In the genomic region with DNA sequence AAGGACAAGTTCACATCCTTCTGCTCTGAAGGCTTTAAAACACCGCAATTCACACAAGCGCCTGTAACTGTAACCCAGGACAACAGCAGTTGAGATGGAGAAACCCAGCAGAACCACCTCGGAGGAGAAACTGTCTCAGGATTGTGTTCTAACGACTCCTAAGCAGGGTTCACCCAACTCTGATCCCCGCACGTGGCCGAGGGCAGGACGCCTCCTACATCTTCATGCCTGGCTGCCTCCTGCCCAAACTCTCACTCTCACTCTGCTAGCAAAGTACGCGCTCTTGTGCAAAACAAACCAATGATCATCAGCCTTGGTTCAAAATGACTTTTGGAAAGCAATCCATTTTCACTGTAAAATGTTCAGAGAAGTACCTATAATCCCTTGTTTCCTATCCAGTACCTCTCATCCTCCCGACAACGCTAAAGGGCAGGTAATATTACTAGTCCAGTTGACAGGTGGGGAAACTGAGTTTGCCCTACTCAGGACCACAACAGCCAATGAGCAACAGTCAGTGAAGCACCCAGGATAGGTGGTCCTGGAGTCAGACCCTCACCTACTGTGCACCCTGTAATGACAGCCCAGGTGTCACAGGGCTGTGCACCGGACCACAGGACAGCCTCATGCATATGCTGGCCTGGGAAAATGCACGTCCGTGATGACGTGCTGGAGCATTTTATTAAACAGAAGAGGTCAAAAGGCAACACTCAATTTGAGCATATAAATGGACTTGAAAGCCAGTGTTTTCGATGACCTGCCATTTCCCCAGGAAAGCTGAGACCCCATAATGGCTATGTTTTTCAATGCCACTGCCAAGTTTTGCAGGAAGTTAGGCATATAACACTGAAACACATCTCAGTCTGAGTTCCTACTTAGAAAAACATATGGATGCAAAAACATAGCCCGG, we compare ENCODE assay signal across 8 cellular contexts. TPM values are rescaled to one million over a fixed set of nuclear protein-coding genes. Genes with fewer than 3 reads are reported as not detected.
DNase-seq lines count a peak whose midpoint lies in the region; ATAC-seq, FAIRE-seq and TF ChIP-seq lines count a peak whose summit lies in the region.

No MANE protein-coding gene starts in this region.

- H3K4me3 ChIP-seq in neutrophil (ENCODE audit: low read depth in 1 of 2, low read length in 1 of 2) (peak overlapping the region; percentile 19 to 49), mammary epithelial cell (replicated peaks in 1 of 3; ENCODE audit: insufficient read depth in 1 of 3, low read depth in 2 of 3, low read length in 3 of 3) (no peak overlapping the region)

- H3K9me3 ChIP-seq in neutrophil (no peaks in the 10 kb centered on the region), mammary epithelial cell (replicated peaks; ENCODE audit: insufficient read depth, low read length) (no peaks in the 10 kb centered on the region)

- peak overlapping the region; percentile 71 for H3K27ac ChIP-seq in cingulate gyrus (ENCODE audit: low read depth, low read length)
- peak overlapping the region; percentile 93 for H3K27ac ChIP-seq in neutrophil
- no peak overlapping the region for H3K27ac ChIP-seq in mammary epithelial cell (ENCODE audit: insufficient read depth, low read depth, low read length)

- peaks cover 85% of the 10 kb centered on the region for H3K79me2 ChIP-seq in mammary epithelial cell (ENCODE audit: insufficient read depth, low read length)

- no TSS peak for BruUV-seq in mammary epithelial cell (replicated peaks; lab: Mats Ljungman, UMichigan)

- intact Hi-C loops in mammary epithelial cell (cut with micrococcal nuclease), result no loop called here

- no peak; the same call in none of the 2 replicates for TF ChIP-seq POLR2A in GM12892 (IDR thresholded peaks at IDR 0.05; ENCODE audit: low read depth, low read length)

- CTCF ChIA-PET in mammary epithelial cell (lab: Charles Lee; ENCODE audit: low non-redundant PET), result no interaction called here

- ATAC-seq in HG03342 (IDR thresholded peaks at IDR 0.05; ENCODE audit: unreplicated experiment), result peak; percentile 28

- TF ChIP-seq CTCF in neutrophil (IDR thresholded peaks at IDR 0.05), result no peak
- TF ChIP-seq CTCF in mammary epithelial cell (conservative IDR thresholded peaks at IDR 0.05 in 1 of 2, IDR thresholded peaks at IDR 0.05 in 1 of 2; ENCODE audit: extremely low read depth in 1 of 2, insufficient read depth in 1 of 2, low read depth in 1 of 2, low read length in 2 of 2), result no peak

- H3K4me2 ChIP-seq in mammary epithelial cell (ENCODE audit: insufficient read depth, low read depth, low read length), result no peak overlapping the region

- H4K20me1 ChIP-seq in mammary epithelial cell (ENCODE audit: insufficient read depth, low read length), result peaks cover 3% of the 10 kb centered on the region

- in situ Hi-C loops in mammary epithelial cell (cut with MboI; ENCODE audit: low sequenced_read_pairs in 2 of 2), result no loop called here

- peak; percentile 91 for FAIRE-seq in GM12892 (lab: Jason Lieb, UNC)

- H3K4me1 ChIP-seq in neutrophil (ENCODE audit: control insufficient read depth in 1 of 2, insufficient read depth in 1 of 2, low read depth in 1 of 2, low read length in 1 of 2) (peaks cover 95 to 97% of the 10 kb centered on the region in 2 experiments), mammary epithelial cell (ENCODE audit: insufficient read depth, low read length) (peaks cover 11% of the 10 kb centered on the region)

- H3K27me3 ChIP-seq in neutrophil (no peaks in the 10 kb centered on the region), mammary epithelial cell (ENCODE audit: insufficient read depth, low read length) (no peaks in the 10 kb centered on the region)

- 91% methylated on average over 18 of the region's 18 CpGs for whole genome bisulfite sequencing in mammary epithelial cell (ENCODE audit: low coverage, missing lambda C conversion rate)

- H2AFZ ChIP-seq in mammary epithelial cell (ENCODE audit: low read depth, low read length), result no peak overlapping the region

- DNase-seq in GM12892 (ENCODE audit: insufficient read length) (no peak), SKM-1 (lab: John Stamatoyannopoulos, UW; ENCODE audit: unreplicated experiment) (no peak), foreskin melanocyte (no peak), mammary epithelial cell (no peak), NCI-H2029 treated with DMSO at 0.1 percent for 48 hours (lab: John Stamatoyannopoulos, UW) (no peak)

- dilution Hi-C loops in mammary epithelial cell (cut with HindIII; ENCODE audit: low sequenced_read_pairs), result loop anchor here (10.0 kb wide), 1 partner anchor 162 kb away; no protein-coding TSS in a partner anchor

- H3K36me3 ChIP-seq in neutrophil (peaks cover 5% of the 10 kb centered on the region), mammary epithelial cell (ENCODE audit: insufficient read depth, low read length) (no peaks in the 10 kb centered on the region)

- no peak overlapping the region for H3K9ac ChIP-seq in mammary epithelial cell (ENCODE audit: insufficient read depth, low read length)

RNA-seq across cellular contexts. Expression of a gene that starts 25.4 kb away (rescaled TPM):
- polyA plus RNA-seq in GM12892 (2012; ENCODE audit: missing spikeins), result 24.6 TPM
- 10 to 100 TPM; 10.3 to 30.9 TPM for total RNA-seq in mammary epithelial cell
- polyA plus RNA-seq in mammary epithelial cell, result 10.9 TPM
- polyA minus RNA-seq in mammary epithelial cell, result 50.8 TPM

RNA-seq across cellular contexts. Expression of a gene that starts 49.6 kb away (rescaled TPM):
- polyA plus RNA-seq in GM12892 (2012; ENCODE audit: missing spikeins), result not detected
- total RNA-seq in mammary epithelial cell, result not detected
- polyA plus RNA-seq in mammary epithelial cell, result not detected
- polyA minus RNA-seq in mammary epithelial cell, result not detected

RNA-seq across cellular contexts. Expression of a gene that starts 49.8 kb away (rescaled TPM):
- 2.4 TPM for polyA plus RNA-seq in GM12892 (2012; ENCODE audit: missing spikeins)
- 1 to 10 TPM; 4.8 to 5.8 TPM for total RNA-seq in mammary epithelial cell
- 4.2 TPM for polyA plus RNA-seq in mammary epithelial cell
- 2.9 TPM for polyA minus RNA-seq in mammary epithelial cell

Comparison
In these comparisons a context has a peak if more than half of its experiments do, and no peak if none do; other contexts are left out.
1. H3K4me3 ChIP-seq: peak in neutrophil (2 of 2); none in mammary epithelial cell (0 of 3).